ENCODE assay signal across 24 cellular contexts in genomic region chr10:129808092-129808983, GRCh38.
"Had no signal": no experiment of that assay in that cellular context is flagged by ENCODE, and none has a peak within 500 bp of the region (broad histone marks: within the 10 kb centered on the region; RNA-seq: fewer than 3 reads in every experiment).

No MANE protein-coding gene starts in this region.

- H3K9me3 ChIP-seq: gastrocnemius medialis, ovary, vagina had no signal

- H3K4me1 ChIP-seq: gastrocnemius medialis, heart left ventricle, left lung, psoas muscle, suprapubic skin, transverse colon, vagina had no signal

- H3K27me3 ChIP-seq: gastrocnemius medialis, heart left ventricle, ovary, right lobe of liver, suprapubic skin, transverse colon, vagina had no signal

- ATAC-seq: gastrocnemius medialis; heart left ventricle; left cardiac atrium; left lung; mucosa of descending colon; psoas muscle; right lobe of liver; stimulated activated naive CD8-positive, alpha-beta T cell treated with anti-CD3 and anti-CD28 coated beads, Interleukin-15, amount 100 ng/mL, for 72 hours had no signal

- H3K27ac ChIP-seq: gastrocnemius medialis, heart left ventricle, left lung, ovary, psoas muscle, right lobe of liver, suprapubic skin, transverse colon, vagina had no signal

- DNase-seq: cortex of kidney; effector CD4-positive, alpha-beta T cell; foreskin fibroblast; gastrocnemius medialis; heart left ventricle; hippocampal formation; left cardiac atrium; left lung; mesenchymal stem cell; mucosa of descending colon; naive B cell; occipital lobe; ovary; posterior cingulate gyrus; psoas muscle; right lobe of liver; small intestine; stimulated activated CD4-positive, alpha-beta T cell treated with anti-CD3 and anti-CD28 coated beads, Interleukin-15, amount 100 ng/mL, for 24 hours; stimulated activated CD4-positive, alpha-beta T cell treated with anti-CD3 and anti-CD28 coated beads, Interleukin-2, amount 100 ng/mL, for 48 hours; stimulated activated naive CD4-positive, alpha-beta T cell; stimulated activated naive CD8-positive, alpha-beta T cell treated with anti-CD3 and anti-CD28 coated beads, Interleukin-15, amount 100 ng/mL, for 72 hours; transverse colon had no signal

- H3K36me3 ChIP-seq: gastrocnemius medialis, heart left ventricle, left lung, ovary, right lobe of liver, suprapubic skin, transverse colon, vagina had no signal

- H3K4me3 ChIP-seq: gastrocnemius medialis, heart left ventricle, left lung, mucosa of descending colon, ovary, psoas muscle, right lobe of liver, suprapubic skin, transverse colon, vagina had no signal
